ENCODE assay signal across 18 cellular contexts in the genomic region with DNA sequence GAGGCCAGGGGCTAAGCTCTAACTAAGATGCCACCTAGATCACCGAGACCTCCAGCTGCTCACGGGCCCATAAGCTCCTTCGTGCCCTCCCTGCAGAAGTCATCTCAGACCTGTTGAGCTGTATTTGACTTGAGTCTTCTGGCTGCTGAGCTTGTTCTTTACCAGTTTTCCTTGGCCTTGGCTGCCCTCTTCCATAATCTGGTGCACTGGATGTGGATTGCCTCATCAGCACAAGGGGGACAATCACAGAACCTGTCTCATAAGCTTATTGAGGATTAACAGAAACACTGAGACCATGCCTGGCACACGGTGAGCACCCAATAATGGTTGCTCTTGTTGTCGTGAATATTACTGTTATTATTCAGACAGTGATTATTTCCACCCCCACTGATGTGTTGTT.
"Had no signal": no experiment of that assay in that cellular context is flagged by ENCODE, and none has a peak within 500 bp of the region (broad histone marks: within the 10 kb centered on the region; RNA-seq: fewer than 3 reads in every experiment).

No MANE protein-coding gene starts in this region.

- DNase-seq: dermis blood vessel endothelial cell; dorsolateral prefrontal cortex; effector CD4-positive, alpha-beta T cell; effector memory CD4-positive, alpha-beta T cell; foreskin keratinocyte; heart left ventricle; hypothalamus; immature natural killer cell; left cardiac atrium; left lung; left ventricle myocardium superior; lower lobe of right lung; mesenchymal stem cell; midbrain had no signal

- H3K4me1 ChIP-seq: esophagus muscularis mucosa, foreskin keratinocyte, gastroesophageal sphincter, heart left ventricle, left lung, lower lobe of right lung had no signal

- H3K27ac ChIP-seq: coronary artery, esophagus muscularis mucosa, foreskin keratinocyte, gastroesophageal sphincter, heart left ventricle, hepatocyte, left lung, lower lobe of right lung had no signal

- H3K36me3 ChIP-seq: esophagus muscularis mucosa, gastroesophageal sphincter, heart left ventricle, left lung, lower lobe of right lung had no signal

- H3K27me3 ChIP-seq: dorsolateral prefrontal cortex, esophagus muscularis mucosa, foreskin keratinocyte, gastroesophageal sphincter, heart left ventricle, left lung had no signal

- H3K4me3 ChIP-seq: coronary artery, dorsolateral prefrontal cortex, esophagus muscularis mucosa, gastroesophageal sphincter, heart left ventricle, hepatocyte, left lung, lower lobe of right lung had no signal
